Comparison of ENCODE assay signal across 8 cellular contexts in the genomic region with DNA sequence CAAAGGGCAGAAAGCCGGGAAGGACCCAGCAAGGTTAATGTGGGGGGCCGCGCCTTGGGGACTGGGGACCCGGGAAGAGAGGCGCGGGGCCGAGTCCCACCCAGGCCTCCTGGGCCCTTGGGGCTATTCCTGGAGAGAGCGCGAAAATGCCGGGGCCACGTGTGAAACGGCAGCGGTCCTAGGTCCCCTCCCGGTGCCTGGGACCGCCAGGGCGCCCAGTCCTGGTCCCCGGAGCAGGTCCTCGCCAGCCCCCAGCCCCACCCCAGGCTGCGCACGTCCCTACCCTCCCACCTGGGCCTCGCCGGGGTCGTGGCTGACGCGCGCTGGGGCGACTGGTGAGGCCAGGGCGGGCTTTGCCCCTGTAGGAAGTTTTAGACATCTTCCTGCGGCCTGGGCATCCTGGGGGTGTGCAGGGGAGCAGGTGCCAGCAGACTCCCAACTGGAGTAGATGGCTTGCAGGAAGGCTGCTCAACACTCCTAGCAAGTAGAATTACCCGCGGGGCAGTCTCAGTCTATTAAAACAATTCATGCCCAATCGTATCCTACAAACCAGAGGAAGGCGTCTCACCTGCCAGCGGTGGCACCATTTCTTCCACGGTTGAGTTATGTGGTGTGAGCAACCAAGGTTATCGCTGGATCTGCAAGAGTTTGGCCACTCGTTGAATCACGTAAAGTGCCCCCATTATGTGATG. TPM values are rescaled to one million over a fixed set of nuclear protein-coding genes. Genes with fewer than 3 reads are reported as not detected.
A peak's percentile ranks its signal among the peaks of the same experiment; 100 is the strongest.
DNase-seq lines count a peak whose midpoint lies in the region; ATAC-seq and TF ChIP-seq lines count a peak whose summit lies in the region.

No MANE protein-coding gene starts in this region.

- in situ Hi-C loops in G401 (cut with HindIII; ENCODE audit: low sequenced_read_pairs), result no loop called here

- ATAC-seq in HG03196 (IDR thresholded peaks at IDR 0.05; ENCODE audit: unreplicated experiment), result peak; percentile 3
- peak in 1 of 2 donors; percentile 25 for ATAC-seq in activated T-cell treated with anti-CD3 and anti-CD28 coated beads, Interleukin-2, amount 50 U/mL, for 4 hours
- ATAC-seq in HG02884 (IDR thresholded peaks at IDR 0.05; ENCODE audit: unreplicated experiment), result no peak
- ATAC-seq in HG03342 (IDR thresholded peaks at IDR 0.05; ENCODE audit: unreplicated experiment), result no peak

- no peak overlapping the region for H3K27ac ChIP-seq in cardiac muscle cell
- H3K27ac ChIP-seq in rectal smooth muscle tissue (ENCODE audit: low read depth, low read length), result peak overlapping the region; percentile 86

- no peaks in the 10 kb centered on the region for H3K9me3 Mint-ChIP-seq in activated T-cell treated with anti-CD3 and anti-CD28 coated beads, Interleukin-2, amount 50 U/mL, for 4 hours

- H3K4me1 Mint-ChIP-seq in activated T-cell treated with anti-CD3 and anti-CD28 coated beads, Interleukin-2, amount 50 U/mL, for 4 hours (ENCODE audit: low read depth), result peaks cover 29% of the 10 kb centered on the region

- H3K36me3 ChIP-seq in cardiac muscle cell (no peaks in the 10 kb centered on the region), rectal smooth muscle tissue (ENCODE audit: control insufficient read depth, insufficient read depth, low read length) (no peaks in the 10 kb centered on the region)

- H3K27me3 ChIP-seq in cardiac muscle cell (peaks cover 38% of the 10 kb centered on the region), rectal smooth muscle tissue (ENCODE audit: control insufficient read depth, insufficient read depth, low read length) (no peaks in the 10 kb centered on the region)

- H3K27me3 Mint-ChIP-seq in activated T-cell treated with anti-CD3 and anti-CD28 coated beads, Interleukin-2, amount 50 U/mL, for 4 hours (ENCODE audit: low read depth), result no peaks in the 10 kb centered on the region

- H3K36me3 Mint-ChIP-seq in activated T-cell treated with anti-CD3 and anti-CD28 coated beads, Interleukin-2, amount 50 U/mL, for 4 hours (ENCODE audit: insufficient read depth), result no peaks in the 10 kb centered on the region

- no peaks in the 10 kb centered on the region for H3K9me3 ChIP-seq in cardiac muscle cell (ENCODE audit: low read depth)

- H3K4me3 ChIP-seq in cardiac muscle cell, result peak overlapping the region; percentile 38
- peak overlapping the region; percentile 91 for H3K4me3 ChIP-seq in rectal smooth muscle tissue (ENCODE audit: low read length)

- TF ChIP-seq CTCF in cardiac muscle cell (IDR thresholded peaks at IDR 0.05; ENCODE audit: low read depth, low read length), result no peak

- DNase-seq in G401 (ENCODE audit: low spot score) (peak; percentile 26), cardiac muscle cell (ENCODE audit: low read depth in 1 of 2, low spot score in 1 of 2) (no peak), putamen (ENCODE audit: low spot score) (no peak)
- DNase-seq in activated T-cell treated with anti-CD3 and anti-CD28 coated beads, Interleukin-2, amount 50 U/mL, for 4 hours, result no peak

- H3K4me1 ChIP-seq in cardiac muscle cell (ENCODE audit: low read depth) (no peaks in the 10 kb centered on the region), rectal smooth muscle tissue (ENCODE audit: control insufficient read depth, insufficient read depth, low read length) (no peaks in the 10 kb centered on the region)

- H3K4me3 Mint-ChIP-seq in activated T-cell treated with anti-CD3 and anti-CD28 coated beads, Interleukin-2, amount 50 U/mL, for 4 hours, result peak overlapping the region; percentile 90

- peak overlapping the region; percentile 93 for H3K9ac ChIP-seq in rectal smooth muscle tissue (ENCODE audit: low read length)

RNA-seq across cellular contexts. Expression of gene FAR2, which starts 0.8 kb away (rescaled TPM):
- not detected in 2 replicates for total RNA-seq in G401 (2014; rRNA removed; shearing (Covaris generic))
- total RNA-seq in activated T-cell treated with anti-CD3 and anti-CD28 coated beads, Interleukin-2, amount 50 U/mL, for 4 hours, result 1 to 10 TPM; 2.5 to 5.9 (median 2.5) TPM
- total RNA-seq in cardiac muscle cell, result 0.42 and 1.6 TPM in 2 replicates
- 0.38 and 2.1 TPM in 2 replicates for polyA plus RNA-seq in cardiac muscle cell
